Comparison of ENCODE assay signal across 9 cellular contexts in the genomic region with DNA sequence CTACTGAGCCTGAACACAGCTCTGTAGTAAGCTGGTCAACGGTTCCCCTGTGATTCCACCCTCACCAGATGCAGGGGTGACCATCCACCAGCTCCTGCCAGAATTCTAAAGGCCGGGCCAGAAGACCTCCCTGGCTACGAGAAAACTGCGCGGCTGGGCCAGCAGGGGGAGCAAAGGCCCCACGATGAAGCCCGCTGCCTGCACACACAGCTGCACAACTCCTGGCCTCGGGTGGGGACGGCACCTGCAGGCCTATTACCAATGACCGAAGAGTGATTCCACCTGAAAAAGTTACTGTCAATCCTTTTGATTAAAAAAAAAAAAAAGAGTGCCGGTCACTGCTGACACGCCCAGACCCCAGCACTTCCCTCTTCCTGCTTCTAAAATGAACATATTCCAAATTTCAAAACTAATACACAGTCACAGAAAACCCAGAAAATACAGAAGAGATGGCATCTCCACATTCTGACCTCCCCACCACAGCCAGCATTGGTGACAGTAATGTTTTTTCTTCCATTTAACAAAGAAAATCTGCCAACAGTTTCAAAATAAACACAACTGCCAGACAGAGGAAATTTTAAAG. TPM values are rescaled to one million over a fixed set of nuclear protein-coding genes. Genes with fewer than 3 reads are reported as not detected.
DNase-seq lines count a peak whose midpoint lies in the region; ATAC-seq lines count a peak whose summit lies in the region.
"Had no signal": no experiment of that assay in that cellular context is flagged by ENCODE, and none has a peak within 500 bp of the region (broad histone marks: within the 10 kb centered on the region; RNA-seq: fewer than 3 reads in every experiment).

No MANE protein-coding gene starts in this region.

- intact Hi-C loops in activated CD4-positive, alpha-beta memory T cell treated with anti-CD3 and anti-CD28 coated beads for 36 hours (cut with micrococcal nuclease), result loop anchor here (1.0 to 5.0 kb wide), 3 partner anchors 204 to 301 kb away; no protein-coding TSS in a partner anchor

- peaks cover 2% of the 10 kb centered on the region for H3K4me1 Mint-ChIP-seq in activated CD4-positive, alpha-beta memory T cell treated with anti-CD3 and anti-CD28 coated beads for 36 hours (ENCODE audit: low read depth)
- H3K4me1 Mint-ChIP-seq in memory B cell, result peaks cover 8% of the 10 kb centered on the region

- CTCF ChIA-PET in activated CD4-positive, alpha-beta memory T cell treated with anti-CD3 and anti-CD28 coated beads for 36 hours (lab: Charles Lee), result interaction anchor here (0.6 to 4.2 kb wide), 32 partner anchors 9 to 534 kb away, joined by 3 to 70 read pairs (median 4); a partner anchor contains a TSS

- no peaks in the 10 kb centered on the region for H3K27me3 Mint-ChIP-seq in activated CD4-positive, alpha-beta memory T cell treated with anti-CD3 and anti-CD28 coated beads for 36 hours
- no peaks in the 10 kb centered on the region for H3K27me3 Mint-ChIP-seq in memory B cell

- no peak overlapping the region for H3K4me3 Mint-ChIP-seq in activated CD4-positive, alpha-beta memory T cell treated with anti-CD3 and anti-CD28 coated beads for 36 hours
- H3K4me3 Mint-ChIP-seq in memory B cell, result no peak overlapping the region

- ATAC-seq in GM21825 (IDR thresholded peaks at IDR 0.05; ENCODE audit: unreplicated experiment), result peak; percentile 65
- peak; percentile 92 for ATAC-seq in memory B cell (ENCODE audit: low read depth)
- ATAC-seq in GM19035 (IDR thresholded peaks at IDR 0.05; ENCODE audit: unreplicated experiment), result no peak

- POLR2A ChIA-PET in activated CD4-positive, alpha-beta memory T cell treated with anti-CD3 and anti-CD28 coated beads for 36 hours (lab: Charles Lee), result interaction anchor here (1.2 kb wide), 1 partner anchor 292 kb away, joined by 4 read pairs; no protein-coding TSS in a partner anchor

- peak; percentile 36 for DNase-seq in CMK (ENCODE audit: low read depth)
- DNase-seq in NCI-H460 (ENCODE audit: extremely low read depth, low read depth), result peak; percentile 20
- DNase-seq in activated CD4-positive, alpha-beta memory T cell treated with anti-CD3 and anti-CD28 coated beads for 36 hours, result peak; percentile 71
- DNase-seq in effector CD4-positive, alpha-beta T cell, result peak; percentile 41
- DNase-seq in memory B cell (ENCODE audit: low spot score in 2 of 2), result peak; percentile 67 to 70
- peak; percentile 8 to 24 for DNase-seq in stimulated activated CD8-positive, alpha-beta memory T cell treated with anti-CD3 and anti-CD28 coated beads, Interleukin-15, amount 100 ng/mL, for 4 hours (ENCODE audit: low read depth in 2 of 2)

- peaks cover 7% of the 10 kb centered on the region for H3K36me3 Mint-ChIP-seq in activated CD4-positive, alpha-beta memory T cell treated with anti-CD3 and anti-CD28 coated beads for 36 hours
- H3K36me3 Mint-ChIP-seq in memory B cell, result peaks cover 16% of the 10 kb centered on the region

- no peak overlapping the region for H3K27ac Mint-ChIP-seq in activated CD4-positive, alpha-beta memory T cell treated with anti-CD3 and anti-CD28 coated beads for 36 hours
- no peak overlapping the region for H3K27ac Mint-ChIP-seq in memory B cell

- H3K9me3 Mint-ChIP-seq in activated CD4-positive, alpha-beta memory T cell treated with anti-CD3 and anti-CD28 coated beads for 36 hours, result no peaks in the 10 kb centered on the region
- no peaks in the 10 kb centered on the region for H3K9me3 Mint-ChIP-seq in memory B cell

RNA-seq across cellular contexts. Expression of a gene that starts 49.8 kb away (rescaled TPM):
- total RNA-seq in NCI-H460 (2014; rRNA removed; shearing (Covaris generic)), result 1.4 and 1.8 TPM in 2 replicates
- polyA plus RNA-seq in NCI-H460 (2014; cell fraction: nucleus; rRNA removed), result 0.49 and 1.5 TPM in 2 replicates
- total RNA-seq in activated CD4-positive, alpha-beta memory T cell treated with anti-CD3 and anti-CD28 coated beads for 36 hours, result under 1 TPM; 0.10 to 0.24 TPM
- total RNA-seq: T-helper 2 cell treated with Interferon-gamma antibody and Interleukin-4, amounts not matched to agents 100 ng/mL and 5 ng/mL, for 36 hours had no signal

Comparison
In these comparisons a context has a peak if more than half of its experiments do, and no peak if none do; other contexts are left out.
1. DNase-seq: peak in every context shown above with its lines; median percentile 71 in activated CD4-positive, alpha-beta memory T cell treated with anti-CD3 and anti-CD28 coated beads for 36 hours; 68 in memory B cell; 41 in effector CD4-positive, alpha-beta T cell; 36 in CMK; 20 in NCI-H460; 16 in stimulated activated CD8-positive, alpha-beta memory T cell treated with anti-CD3 and anti-CD28 coated beads, Interleukin-15, amount 100 ng/mL, for 4 hours.